In genomic region chr3:151035072-151035471, GRCh38 we compare ENCODE assay signal across 1 cellular context.
TF ChIP-seq lines count a peak whose summit lies in the region.

No MANE protein-coding gene starts in this region.

TF ChIP-seq in WTC11, 78 proteins besides CTCF, POLR2A, EP300 and RAD21 (continued from another document):
- TF ChIP-seq TEAD4 (CRISPR knock-in tag; IDR thresholded peaks at IDR 0.05) = no peak
